ENCODE assay signal across 1 cellular context in genomic region chr6:110635096-110635495, GRCh38.
TF ChIP-seq lines count a peak whose summit lies in the region.

No MANE protein-coding gene starts in this region.

TF ChIP-seq in WTC11, 78 proteins besides CTCF, POLR2A, EP300 and RAD21 (continued from another document):
- no peak for TF ChIP-seq ATF6 (CRISPR knock-in tag; IDR thresholded peaks at IDR 0.05)
